ENCODE assay signal across 8 cellular contexts in the genomic region with DNA sequence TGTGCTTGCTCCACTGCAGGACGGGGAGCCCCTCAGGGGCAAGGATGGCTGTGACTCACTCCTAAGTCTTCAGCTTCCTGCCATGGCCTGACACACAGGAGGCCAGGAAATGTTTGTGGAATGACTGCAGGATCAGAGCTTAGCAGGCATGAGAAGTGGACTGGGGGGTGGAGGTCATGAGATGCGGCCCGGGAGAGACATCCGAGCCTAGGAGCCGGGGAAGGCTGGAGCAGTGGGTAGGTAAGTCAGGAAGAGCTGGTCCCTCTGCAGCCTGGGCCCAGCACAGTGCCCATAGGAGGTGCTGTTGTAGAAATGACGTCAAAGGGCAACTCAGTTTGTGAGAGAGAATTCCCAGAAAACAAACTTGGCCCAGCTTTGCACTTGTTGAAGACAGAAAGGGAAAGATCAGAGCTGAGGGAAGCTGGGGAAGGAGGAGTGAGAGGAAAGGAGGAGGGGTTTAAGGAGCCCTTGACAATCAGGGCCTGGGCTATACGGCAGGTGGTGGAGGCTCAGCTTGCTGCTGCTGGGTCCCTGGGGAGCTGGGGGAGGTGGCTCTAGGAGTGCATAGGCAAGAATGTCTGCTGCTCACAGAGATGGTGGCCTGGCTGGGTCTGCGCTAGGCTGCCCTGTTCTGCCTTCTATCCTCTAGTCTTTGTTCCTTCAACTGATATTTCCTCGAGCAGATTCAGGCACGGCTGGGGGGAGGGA. TPM values are rescaled to one million over a fixed set of nuclear protein-coding genes. Genes with fewer than 3 reads are reported as not detected.
DNase-seq lines count a peak whose midpoint lies in the region; ATAC-seq and TF ChIP-seq lines count a peak whose summit lies in the region.

No MANE protein-coding gene starts in this region.

- DNase-seq in CD4-positive, CD25-positive, alpha-beta regulatory T cell, result no peak
- DNase-seq in fibroblast of the conjunctiva (ENCODE audit: low read depth) (peak; percentile 71), uterus (no peak)
- no peak for DNase-seq in stimulated activated effector memory CD8-positive, alpha-beta T cell treated with anti-CD3 and anti-CD28 coated beads, Interleukin-12 subunit alpha, Interleukin-12 subunit beta, amount 100 ng/mL, for 72 hours (ENCODE audit: low spot score in 2 of 2)
- DNase-seq in activated T-cell treated with anti-CD3 and anti-CD28 coated beads, Interleukin-2, amount 50 U/mL, for 48 hours, result no peak

- H3K27me3 ChIP-seq in CD4-positive, CD25-positive, alpha-beta regulatory T cell (ENCODE audit: control insufficient read depth, insufficient read depth, low read length), result no peaks in the 10 kb centered on the region
- no peaks in the 10 kb centered on the region for H3K27me3 ChIP-seq in uterus

- no peak overlapping the region for H3K4me3 Mint-ChIP-seq in CD4-positive, CD25-positive, alpha-beta regulatory T cell
- H3K4me3 Mint-ChIP-seq in stimulated activated effector memory CD8-positive, alpha-beta T cell treated with anti-CD3 and anti-CD28 coated beads, Interleukin-12 subunit alpha, Interleukin-12 subunit beta, amount 100 ng/mL, for 72 hours, result no peak overlapping the region

- peaks cover 43% of the 10 kb centered on the region for H3K36me3 Mint-ChIP-seq in CD4-positive, CD25-positive, alpha-beta regulatory T cell
- peaks cover 88% of the 10 kb centered on the region for H3K36me3 Mint-ChIP-seq in stimulated activated effector memory CD8-positive, alpha-beta T cell treated with anti-CD3 and anti-CD28 coated beads, Interleukin-12 subunit alpha, Interleukin-12 subunit beta, amount 100 ng/mL, for 72 hours

- H3K36me3 ChIP-seq in CD4-positive, CD25-positive, alpha-beta regulatory T cell (ENCODE audit: control insufficient read depth, insufficient read depth, low read length), result peaks cover 66% of the 10 kb centered on the region
- H3K36me3 ChIP-seq in uterus, result no peaks in the 10 kb centered on the region

- H3K4me1 Mint-ChIP-seq in CD4-positive, CD25-positive, alpha-beta regulatory T cell, result peaks cover 6 to 26% (median 18%) of the 10 kb centered on the region in 4 donors
- peaks cover 55% of the 10 kb centered on the region for H3K4me1 Mint-ChIP-seq in stimulated activated effector memory CD8-positive, alpha-beta T cell treated with anti-CD3 and anti-CD28 coated beads, Interleukin-12 subunit alpha, Interleukin-12 subunit beta, amount 100 ng/mL, for 72 hours

- intact Hi-C loops in uterus (cut with DNase I; ENCODE audit: low total_unique reads), result no loop called here

- H3K27ac Mint-ChIP-seq in CD4-positive, CD25-positive, alpha-beta regulatory T cell, result peak overlapping the region; percentile 59 to 92 (median 76)
- H3K27ac Mint-ChIP-seq in stimulated activated effector memory CD8-positive, alpha-beta T cell treated with anti-CD3 and anti-CD28 coated beads, Interleukin-12 subunit alpha, Interleukin-12 subunit beta, amount 100 ng/mL, for 72 hours, result peak overlapping the region; percentile 74

- TF ChIP-seq POLR2A in Raji (IDR thresholded peaks at IDR 0.05; ENCODE audit: insufficient read depth, low read depth, low read length) (peak; percentile 28), uterus (IDR thresholded peaks at IDR 0.05) (no peak)

- H3K4me3 ChIP-seq in CD4-positive, CD25-positive, alpha-beta regulatory T cell (ENCODE audit: low read depth, low read length), result no peak overlapping the region
- no peak overlapping the region for H3K4me3 ChIP-seq in uterus

- H3K9me3 ChIP-seq in CD4-positive, CD25-positive, alpha-beta regulatory T cell (ENCODE audit: control insufficient read depth in 2 of 2, low read length in 2 of 2), result no peaks in the 10 kb centered on the region
- no peaks in the 10 kb centered on the region for H3K9me3 ChIP-seq in uterus

- no peaks in the 10 kb centered on the region for H3K9me3 Mint-ChIP-seq in CD4-positive, CD25-positive, alpha-beta regulatory T cell
- H3K9me3 Mint-ChIP-seq in stimulated activated effector memory CD8-positive, alpha-beta T cell treated with anti-CD3 and anti-CD28 coated beads, Interleukin-12 subunit alpha, Interleukin-12 subunit beta, amount 100 ng/mL, for 72 hours, result no peaks in the 10 kb centered on the region

- peaks cover 2% of the 10 kb centered on the region for H3K4me1 ChIP-seq in CD4-positive, CD25-positive, alpha-beta regulatory T cell (ENCODE audit: control insufficient read depth, insufficient read depth, low read length, poor library complexity, severe bottlenecking)
- no peaks in the 10 kb centered on the region for H3K4me1 ChIP-seq in uterus

- no peak for TF ChIP-seq CTCF in uterus (IDR thresholded peaks at IDR 0.05)

- no peak overlapping the region for H3K27ac ChIP-seq in CD4-positive, CD25-positive, alpha-beta regulatory T cell (ENCODE audit: insufficient read depth, low read length, poor library complexity, severe bottlenecking)
- no peak overlapping the region for H3K27ac ChIP-seq in uterus

- no peaks in the 10 kb centered on the region for H3K27me3 Mint-ChIP-seq in CD4-positive, CD25-positive, alpha-beta regulatory T cell

- no peak for ATAC-seq in CD4-positive, CD25-positive, alpha-beta regulatory T cell (ENCODE audit: low read depth in 2 of 2)
- peak; percentile 20 for ATAC-seq in GM18873 (IDR thresholded peaks at IDR 0.05; ENCODE audit: low FRiP score, unreplicated experiment)
- peak; percentile 29 for ATAC-seq in HG03521 (IDR thresholded peaks at IDR 0.05; ENCODE audit: unreplicated experiment)
- ATAC-seq in stimulated activated effector memory CD8-positive, alpha-beta T cell treated with anti-CD3 and anti-CD28 coated beads, Interleukin-12 subunit alpha, Interleukin-12 subunit beta, amount 100 ng/mL, for 72 hours, result peak; percentile 25

RNA-seq across cellular contexts. Expression of a gene that starts 18.5 kb away (rescaled TPM):
- 48.9 TPM for total RNA-seq in CD4-positive, CD25-positive, alpha-beta regulatory T cell
- polyA plus RNA-seq in CD4-positive, CD25-positive, alpha-beta regulatory T cell, result 1 to 10 TPM; 4.2 to 7.2 (median 6.4) TPM
- 1 to 10 TPM in 1 of 4 donors, under 1 TPM in 2, not detected in 1; 0.55 to 3.2 (median 0.77) TPM for total RNA-seq in uterus

RNA-seq across cellular contexts. Expression of a gene that starts 37.8 kb away (rescaled TPM):
- 24.0 TPM for total RNA-seq in CD4-positive, CD25-positive, alpha-beta regulatory T cell
- 10 to 100 TPM; 10.7 to 22.1 (median 15.5) TPM for polyA plus RNA-seq in CD4-positive, CD25-positive, alpha-beta regulatory T cell
- total RNA-seq in uterus, result 10 to 100 TPM in 3 of 4 donors, 1 to 10 TPM in 1; 5.6 to 19.9 (median 14.1) TPM

RNA-seq across cellular contexts. Expression of a gene that starts 43.8 kb away (rescaled TPM):
- total RNA-seq in CD4-positive, CD25-positive, alpha-beta regulatory T cell, result 0.52 TPM
- polyA plus RNA-seq in CD4-positive, CD25-positive, alpha-beta regulatory T cell, result under 1 TPM in 1 of 4 donors, not detected in 3; 0.06 TPM
- total RNA-seq in uterus, result 10 to 100 TPM in 1 of 4 donors, 1 to 10 TPM in 2, not detected in 1; 5.6 to 17.8 (median 7.0) TPM

Comparison
In these comparisons a context has a peak if more than half of its experiments do, and no peak if none do; other contexts are left out.
1. ATAC-seq: peak in GM18873 (single experiment), HG03521 (single experiment) and stimulated activated effector memory CD8-positive, alpha-beta T cell treated with anti-CD3 and anti-CD28 coated beads, Interleukin-12 subunit alpha, Interleukin-12 subunit beta, amount 100 ng/mL, for 72 hours (single experiment); none in CD4-positive, CD25-positive, alpha-beta regulatory T cell (0 of 2).
2. RNA of a gene that starts 18.5 kb away (total RNA-seq): 48.9 TPM in CD4-positive, CD25-positive, alpha-beta regulatory T cell (single experiment); 0.55 to 3.2 TPM in uterus; every median in the first group is over 10 times any median in the second.